Comparison of ENCODE assay signal across 8 cellular contexts in the genomic region with DNA sequence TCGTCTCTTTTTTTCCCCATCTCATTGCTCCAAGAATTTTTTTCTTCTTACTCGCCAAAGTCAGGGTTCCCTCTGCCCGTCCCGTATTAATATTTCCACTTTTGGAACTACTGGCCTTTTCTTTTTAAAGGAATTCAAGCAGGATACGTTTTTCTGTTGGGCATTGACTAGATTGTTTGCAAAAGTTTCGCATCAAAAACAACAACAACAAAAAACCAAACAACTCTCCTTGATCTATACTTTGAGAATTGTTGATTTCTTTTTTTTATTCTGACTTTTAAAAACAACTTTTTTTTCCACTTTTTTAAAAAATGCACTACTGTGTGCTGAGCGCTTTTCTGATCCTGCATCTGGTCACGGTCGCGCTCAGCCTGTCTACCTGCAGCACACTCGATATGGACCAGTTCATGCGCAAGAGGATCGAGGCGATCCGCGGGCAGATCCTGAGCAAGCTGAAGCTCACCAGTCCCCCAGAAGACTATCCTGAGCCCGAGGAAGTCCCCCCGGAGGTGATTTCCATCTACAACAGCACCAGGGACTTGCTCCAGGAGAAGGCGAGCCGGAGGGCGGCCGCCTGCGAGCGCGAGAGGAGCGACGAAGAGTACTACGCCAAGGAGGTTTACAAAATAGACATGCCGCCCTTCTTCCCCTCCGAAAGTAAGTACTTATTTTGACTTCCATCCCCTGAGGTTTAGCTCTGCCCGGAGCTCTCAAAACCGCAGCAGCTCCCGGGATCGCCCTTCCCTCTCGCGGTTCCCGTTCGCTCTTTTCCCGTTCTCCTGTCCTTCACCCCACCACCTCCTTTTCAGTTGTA. TPM values are rescaled to one million over a fixed set of nuclear protein-coding genes. Genes with fewer than 3 reads are reported as not detected.
DNase-seq lines count a peak whose midpoint lies in the region; ATAC-seq and TF ChIP-seq lines count a peak whose summit lies in the region.

No MANE protein-coding gene starts in this region.

- peak overlapping the region; percentile 53; the same call in 1 of the 2 replicates for H3K9ac ChIP-seq in MM.1S (ENCODE audit: low read length)

- no peaks in the 10 kb centered on the region for H3K9me2 ChIP-seq in MM.1S (replicated peaks; ENCODE audit: insufficient read depth, low read length)

- no peaks in the 10 kb centered on the region for H4K20me1 ChIP-seq in MM.1S (ENCODE audit: insufficient read depth, low read length)

- peak overlapping the region; percentile 84 for H2AFZ ChIP-seq in MM.1S (ENCODE audit: low read length)

- no peaks in the 10 kb centered on the region for H3K79me2 ChIP-seq in MM.1S (ENCODE audit: low read length)

- no peak for TF ChIP-seq CTCF in MM.1S (IDR thresholded peaks at IDR 0.05; ENCODE audit: low read length)
- TF ChIP-seq CTCF in upper lobe of right lung (IDR thresholded peaks at IDR 0.05), result no peak

- 0 out of 2 replicates have a peak, but pooled peaks cover 8% of the 10 kb centered on the region for H3F3A ChIP-seq in MM.1S (ENCODE audit: insufficient read depth, low read length)

- ATAC-seq in upper lobe of right lung (peak; percentile 4), HG02938 (IDR thresholded peaks at IDR 0.05; ENCODE audit: unreplicated experiment) (no peak), GM19324 (IDR thresholded peaks at IDR 0.05; ENCODE audit: low FRiP score, unreplicated experiment) (no peak)

- DNase-seq in EL (peak; percentile 61), MM.1S (no peak), lung microvascular endothelial cell (ENCODE audit: low read depth in 2 of 2) (peak; percentile 55 to 57), upper lobe of right lung (no peak), amniotic stem cell (lab: John Stamatoyannopoulos, UW) (no peak)

- H3K4me2 ChIP-seq in MM.1S (ENCODE audit: low read depth, low read length), result peak overlapping the region; percentile 72

- H3K27me3 ChIP-seq in MM.1S (replicated peaks; ENCODE audit: insufficient read depth, low read length) (peaks cover 12% of the 10 kb centered on the region), upper lobe of right lung (no peaks in the 10 kb centered on the region)

- H3K4me3 ChIP-seq in MM.1S (ENCODE audit: low read length) (peak overlapping the region; percentile 72), upper lobe of right lung (peak overlapping the region; percentile 70)

- peaks cover 9% of the 10 kb centered on the region; the same call in 1 of the 2 replicates for H3K4me1 ChIP-seq in MM.1S (ENCODE audit: low read length)
- peaks cover 12% of the 10 kb centered on the region for H3K4me1 ChIP-seq in upper lobe of right lung

- H3K36me3 ChIP-seq in MM.1S (replicated peaks; ENCODE audit: insufficient read depth, low read length), result no peaks in the 10 kb centered on the region
- H3K36me3 ChIP-seq in upper lobe of right lung, result no peaks in the 10 kb centered on the region

- H3K27ac ChIP-seq in MM.1S (ENCODE audit: low read length) (no peak overlapping the region), cingulate gyrus (ENCODE audit: low read depth, low read length) (peak overlapping the region; percentile 84), upper lobe of right lung (peak overlapping the region; percentile 73)

- intact Hi-C loops in upper lobe of right lung (cut with DNase I), result no loop called here

- H3K9me3 ChIP-seq in MM.1S (replicated peaks; ENCODE audit: insufficient read depth, low read length) (no peaks in the 10 kb centered on the region), upper lobe of right lung (no peaks in the 10 kb centered on the region)

RNA-seq across cellular contexts. Expression of a gene that starts 1.5 kb away (rescaled TPM):
- total RNA-seq in lung microvascular endothelial cell (13.5 and 122 TPM in 2 replicates), upper lobe of right lung (19.8 TPM)

Comparison
In these comparisons a context has a peak if more than half of its experiments do, and no peak if none do; other contexts are left out.
1. DNase-seq: peak in EL (single experiment) and lung microvascular endothelial cell (2 of 2); none in MM.1S (single experiment), upper lobe of right lung (single experiment) and amniotic stem cell (single experiment).